Comparison of ENCODE assay signal across 17 cellular contexts in the genomic region with DNA sequence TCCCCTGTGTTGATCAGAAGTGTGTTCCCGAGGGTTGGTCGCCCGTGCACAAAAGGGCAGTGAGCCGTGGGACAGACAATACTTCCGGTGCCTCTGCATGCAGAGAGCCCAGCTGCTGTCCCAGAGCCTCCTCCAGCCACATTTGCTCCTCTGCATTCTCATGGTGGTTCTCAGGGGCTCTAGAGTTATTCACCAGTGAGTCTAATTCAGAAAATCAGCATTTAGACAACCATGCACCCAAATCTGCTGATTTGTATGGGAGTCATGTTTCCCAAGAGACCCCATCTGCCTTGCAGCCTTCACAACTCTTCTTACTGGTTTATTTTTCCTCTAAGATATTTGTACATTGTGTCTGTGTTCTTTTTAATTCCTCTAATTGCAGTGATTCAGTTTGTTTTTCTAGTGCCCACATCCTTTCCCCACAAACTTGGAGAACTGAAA.
A peak's percentile ranks its signal among the peaks of the same experiment; 100 is the strongest.
DNase-seq lines count a peak whose midpoint lies in the region; ATAC-seq and TF ChIP-seq lines count a peak whose summit lies in the region.
"Had no signal": no experiment of that assay in that cellular context is flagged by ENCODE, and none has a peak within 500 bp of the region (broad histone marks: within the 10 kb centered on the region; RNA-seq: fewer than 3 reads in every experiment).

No MANE protein-coding gene starts in this region.

- H2AFZ ChIP-seq in SK-N-SH (ENCODE audit: low read depth) = no peak overlapping the region; the same call in 1 of the 2 replicates

- no peaks in the 10 kb centered on the region for H3K9me2 ChIP-seq in SK-N-SH

- ATAC-seq in HG02759 (IDR thresholded peaks at IDR 0.05; ENCODE audit: unreplicated experiment) = peak; percentile 69
- ATAC-seq in HG02798 (IDR thresholded peaks at IDR 0.05; ENCODE audit: poor library complexity, unreplicated experiment) = no peak
- ATAC-seq: activated CD8-positive, alpha-beta memory T cell treated with anti-CD3 and anti-CD28 coated beads, Interleukin-2, amount 10 ng/mL, durations not matched to agents 7 days and 5 days; K562 had no signal

- H3K4me3 ChIP-seq in SJCRH30 (peak overlapping the region; percentile 50), SK-N-SH (ENCODE audit: low read depth in 2 of 2, low read length in 1 of 2) (no peak overlapping the region)
- H3K4me3 ChIP-seq: K562 had no signal

- CTCF ChIA-PET in SK-N-SH (lab: Yijun Ruan, JAX) = no interaction called here

- H3K79me2 ChIP-seq in SK-N-SH (ENCODE audit: insufficient read depth) = no peaks in the 10 kb centered on the region

- no peaks in the 10 kb centered on the region for H3F3A ChIP-seq in SK-N-SH (replicated peaks; ENCODE audit: insufficient read depth)

- 80% methylated on average over 1 of the region's 5 CpGs for WGBS in SK-N-SH (ENCODE audit: low lambda C conversion rate)

- DNase-seq in SJCRH30 (peak; percentile 81 to 86), glomerular visceral epithelial cell (ENCODE audit: extremely low spot score) (peak; percentile 58), renal cortical epithelial cell (ENCODE audit: low read depth) (peak; percentile 24), superior temporal gyrus (ENCODE audit: extremely low spot score) (no peak), SK-N-SH (no peak), NCI-H345 (lab: John Stamatoyannopoulos, UW) (no peak)
- DNase-seq: activated CD4-positive, alpha-beta T cell treated with anti-CD3 and anti-CD28 coated beads for 1 hour; activated CD8-positive, alpha-beta memory T cell treated with anti-CD3 and anti-CD28 coated beads, Interleukin-2, amount 10 ng/mL, durations not matched to agents 7 days and 5 days; activated effector memory CD4-positive, alpha-beta T cell treated with anti-CD3 and anti-CD28 coated beads, Interleukin-2, amount 50 U/mL, for 16 hours; aorta; immature natural killer cell; mesendoderm; NCI-H1105; SHP77 had no signal

- H3K9me3 ChIP-seq in SJCRH30 (replicated peaks) (0 out of 2 replicates have a peak, but pooled peaks cover 1% of the 10 kb centered on the region), SK-N-SH (no peaks in the 10 kb centered on the region)

- H4K20me1 ChIP-seq in SK-N-SH (ENCODE audit: insufficient read depth) = no peaks in the 10 kb centered on the region

- POLR2A ChIA-PET in SK-N-SH (lab: Yijun Ruan, JAX) = no interaction called here

- no peaks in the 10 kb centered on the region for H3K4me1 ChIP-seq in SJCRH30
- H3K4me1 ChIP-seq in SK-N-SH (ENCODE audit: control insufficient read depth in 1 of 2, insufficient read depth in 2 of 2, low read depth in 1 of 2, low read length in 1 of 2) = no peaks in the 10 kb centered on the region

- H3K9ac ChIP-seq in SK-N-SH = no peak overlapping the region

- TF ChIP-seq RAD21 in SK-N-SH (IDR thresholded peaks at IDR 0.05; ENCODE audit: low read length) = no peak

- no peaks in the 10 kb centered on the region for H3K36me3 ChIP-seq in SJCRH30
- H3K36me3 ChIP-seq in SK-N-SH (replicated peaks in 1 of 2; ENCODE audit: control insufficient read depth in 1 of 2, insufficient read depth in 2 of 2, low read length in 1 of 2) = no peaks in the 10 kb centered on the region

- no peak for TF ChIP-seq EP300 in SK-N-SH (IDR thresholded peaks at IDR 0.05; ENCODE audit: borderline replicate concordance in 1 of 2, low read depth in 1 of 2, low read length in 1 of 2)

- H3K27ac ChIP-seq in SJCRH30 (peak overlapping the region; percentile 22), SK-N-SH (ENCODE audit: low read depth in 2 of 2, low read length in 1 of 2) (no peak overlapping the region)

- TF ChIP-seq CTCF in SK-N-SH (IDR thresholded peaks at IDR 0.05) = no peak

- H3K4me2 ChIP-seq in SK-N-SH = no peak overlapping the region

- no peaks in the 10 kb centered on the region for H3K27me3 ChIP-seq in SJCRH30
- no peaks in the 10 kb centered on the region for H3K27me3 ChIP-seq in SK-N-SH (ENCODE audit: insufficient read depth)

TF ChIP-seq in SK-N-SH, 30 proteins besides CTCF, POLR2A, EP300 and RAD21:
- TF ChIP-seq, protein P1, sequence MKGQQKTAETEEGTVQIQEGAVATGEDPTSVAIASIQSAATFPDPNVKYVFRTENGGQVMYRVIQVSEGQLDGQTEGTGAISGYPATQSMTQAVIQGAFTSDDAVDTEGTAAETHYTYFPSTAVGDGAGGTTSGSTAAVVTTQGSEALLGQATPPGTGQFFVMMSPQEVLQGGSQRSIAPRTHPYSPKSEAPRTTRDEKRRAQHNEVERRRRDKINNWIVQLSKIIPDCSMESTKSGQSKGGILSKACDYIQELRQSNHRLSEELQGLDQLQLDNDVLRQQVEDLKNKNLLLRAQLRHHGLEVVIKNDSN (IDR thresholded peaks at IDR 0.05; ENCODE audit: borderline replicate concordance, low read depth) = no peak
- no peak for TF ChIP-seq SMC3 (IDR thresholded peaks at IDR 0.05; ENCODE audit: low read depth, low read length)
- no peak for TF ChIP-seq NFIC (IDR thresholded peaks at IDR 0.05; ENCODE audit: borderline replicate concordance)
- no peak for TF ChIP-seq GATA2 (CRISPR knock-in tag; IDR thresholded peaks at IDR 0.05)
- TF ChIP-seq, protein P2, sequence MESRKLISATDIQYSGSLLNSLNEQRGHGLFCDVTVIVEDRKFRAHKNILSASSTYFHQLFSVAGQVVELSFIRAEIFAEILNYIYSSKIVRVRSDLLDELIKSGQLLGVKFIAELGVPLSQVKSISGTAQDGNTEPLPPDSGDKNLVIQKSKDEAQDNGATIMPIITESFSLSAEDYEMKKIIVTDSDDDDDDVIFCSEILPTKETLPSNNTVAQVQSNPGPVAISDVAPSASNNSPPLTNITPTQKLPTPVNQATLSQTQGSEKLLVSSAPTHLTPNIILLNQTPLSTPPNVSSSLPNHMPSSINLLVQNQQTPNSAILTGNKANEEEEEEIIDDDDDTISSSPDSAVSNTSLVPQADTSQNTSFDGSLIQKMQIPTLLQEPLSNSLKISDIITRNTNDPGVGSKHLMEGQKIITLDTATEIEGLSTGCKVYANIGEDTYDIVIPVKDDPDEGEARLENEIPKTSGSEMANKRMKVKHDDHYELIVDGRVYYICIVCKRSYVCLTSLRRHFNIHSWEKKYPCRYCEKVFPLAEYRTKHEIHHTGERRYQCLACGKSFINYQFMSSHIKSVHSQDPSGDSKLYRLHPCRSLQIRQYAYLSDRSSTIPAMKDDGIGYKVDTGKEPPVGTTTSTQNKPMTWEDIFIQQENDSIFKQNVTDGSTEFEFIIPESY (IDR thresholded peaks at IDR 0.05; ENCODE audit: borderline replicate concordance, low read depth) = no peak
- TF ChIP-seq YY1 (IDR thresholded peaks at IDR 0.05; ENCODE audit: low read depth) = no peak
- no peak for TF ChIP-seq TAF1 (IDR thresholded peaks at IDR 0.05; ENCODE audit: borderline replicate concordance, low read depth, low read length)
- TF ChIP-seq, protein P3, sequence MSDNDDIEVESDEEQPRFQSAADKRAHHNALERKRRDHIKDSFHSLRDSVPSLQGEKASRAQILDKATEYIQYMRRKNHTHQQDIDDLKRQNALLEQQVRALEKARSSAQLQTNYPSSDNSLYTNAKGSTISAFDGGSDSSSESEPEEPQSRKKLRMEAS (IDR thresholded peaks at IDR 0.05; ENCODE audit: low read depth) = no peak
- TF ChIP-seq FOXJ3 (CRISPR knock-in tag; IDR thresholded peaks at IDR 0.05) = no peak
- TF ChIP-seq, protein P4, sequence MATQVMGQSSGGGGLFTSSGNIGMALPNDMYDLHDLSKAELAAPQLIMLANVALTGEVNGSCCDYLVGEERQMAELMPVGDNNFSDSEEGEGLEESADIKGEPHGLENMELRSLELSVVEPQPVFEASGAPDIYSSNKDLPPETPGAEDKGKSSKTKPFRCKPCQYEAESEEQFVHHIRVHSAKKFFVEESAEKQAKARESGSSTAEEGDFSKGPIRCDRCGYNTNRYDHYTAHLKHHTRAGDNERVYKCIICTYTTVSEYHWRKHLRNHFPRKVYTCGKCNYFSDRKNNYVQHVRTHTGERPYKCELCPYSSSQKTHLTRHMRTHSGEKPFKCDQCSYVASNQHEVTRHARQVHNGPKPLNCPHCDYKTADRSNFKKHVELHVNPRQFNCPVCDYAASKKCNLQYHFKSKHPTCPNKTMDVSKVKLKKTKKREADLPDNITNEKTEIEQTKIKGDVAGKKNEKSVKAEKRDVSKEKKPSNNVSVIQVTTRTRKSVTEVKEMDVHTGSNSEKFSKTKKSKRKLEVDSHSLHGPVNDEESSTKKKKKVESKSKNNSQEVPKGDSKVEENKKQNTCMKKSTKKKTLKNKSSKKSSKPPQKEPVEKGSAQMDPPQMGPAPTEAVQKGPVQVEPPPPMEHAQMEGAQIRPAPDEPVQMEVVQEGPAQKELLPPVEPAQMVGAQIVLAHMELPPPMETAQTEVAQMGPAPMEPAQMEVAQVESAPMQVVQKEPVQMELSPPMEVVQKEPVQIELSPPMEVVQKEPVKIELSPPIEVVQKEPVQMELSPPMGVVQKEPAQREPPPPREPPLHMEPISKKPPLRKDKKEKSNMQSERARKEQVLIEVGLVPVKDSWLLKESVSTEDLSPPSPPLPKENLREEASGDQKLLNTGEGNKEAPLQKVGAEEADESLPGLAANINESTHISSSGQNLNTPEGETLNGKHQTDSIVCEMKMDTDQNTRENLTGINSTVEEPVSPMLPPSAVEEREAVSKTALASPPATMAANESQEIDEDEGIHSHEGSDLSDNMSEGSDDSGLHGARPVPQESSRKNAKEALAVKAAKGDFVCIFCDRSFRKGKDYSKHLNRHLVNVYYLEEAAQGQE (IDR thresholded peaks at IDR 0.05; ENCODE audit: low read depth, low read length) = no peak
- TF ChIP-seq, protein P5, sequence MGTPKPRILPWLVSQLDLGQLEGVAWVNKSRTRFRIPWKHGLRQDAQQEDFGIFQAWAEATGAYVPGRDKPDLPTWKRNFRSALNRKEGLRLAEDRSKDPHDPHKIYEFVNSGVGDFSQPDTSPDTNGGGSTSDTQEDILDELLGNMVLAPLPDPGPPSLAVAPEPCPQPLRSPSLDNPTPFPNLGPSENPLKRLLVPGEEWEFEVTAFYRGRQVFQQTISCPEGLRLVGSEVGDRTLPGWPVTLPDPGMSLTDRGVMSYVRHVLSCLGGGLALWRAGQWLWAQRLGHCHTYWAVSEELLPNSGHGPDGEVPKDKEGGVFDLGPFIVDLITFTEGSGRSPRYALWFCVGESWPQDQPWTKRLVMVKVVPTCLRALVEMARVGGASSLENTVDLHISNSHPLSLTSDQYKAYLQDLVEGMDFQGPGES (IDR thresholded peaks at IDR 0.05; ENCODE audit: low read depth, low read length) = no peak
- TF ChIP-seq EZH2phosphoT487 (IDR thresholded peaks at IDR 0.05; ENCODE audit: borderline replicate concordance, low read depth) = no peak
- TF ChIP-seq MXI1 (IDR thresholded peaks at IDR 0.05; ENCODE audit: low read depth, low read length) = no peak
- TF ChIP-seq TCF12 (IDR thresholded peaks at IDR 0.05) = no peak
- TF ChIP-seq GABPA (IDR thresholded peaks at IDR 0.05; ENCODE audit: low read depth) = no peak
- no peak for TF ChIP-seq JUND (IDR thresholded peaks at IDR 0.05)
- TF ChIP-seq ELF1 (IDR thresholded peaks at IDR 0.05) = no peak
- TF ChIP-seq TEAD4 (IDR thresholded peaks at IDR 0.05; ENCODE audit: borderline replicate concordance, insufficient read depth) = no peak
- no peak for TF ChIP-seq RFX5 (IDR thresholded peaks at IDR 0.05; ENCODE audit: low read length)

Comparison
In these comparisons a context has a peak if more than half of its experiments do, and no peak if none do; other contexts are left out.
1. DNase-seq: peak in SJCRH30 (2 of 2), glomerular visceral epithelial cell (single experiment) and renal cortical epithelial cell (single experiment); none in superior temporal gyrus (single experiment), SK-N-SH (single experiment) and NCI-H345 (single experiment).